ENCODE assay signal across 8 cellular contexts in genomic region chr10:114044251-114045070, GRCh38. TPM values are rescaled to one million over a fixed set of nuclear protein-coding genes. Genes with fewer than 3 reads are reported as not detected.
A peak's percentile ranks its signal among the peaks of the same experiment; 100 is the strongest.
DNase-seq lines count a peak whose midpoint lies in the region; ATAC-seq and TF ChIP-seq lines count a peak whose summit lies in the region.

No MANE protein-coding gene starts in this region.

- no peaks in the 10 kb centered on the region for H3K4me1 ChIP-seq in ACC112 (ENCODE audit: control insufficient read depth, insufficient read depth, low read length, unreplicated experiment)
- H3K4me1 ChIP-seq in colonic mucosa: no peaks in the 10 kb centered on the region

- intact Hi-C loops in colonic mucosa (cut with DNase I): no loop called here

- H3K36me3 ChIP-seq in ACC112 (ENCODE audit: insufficient read depth, low read length) (no peaks in the 10 kb centered on the region), colonic mucosa (no peaks in the 10 kb centered on the region)

- H3K27ac Mint-ChIP-seq in naive B cell: no peak overlapping the region

- peaks cover 0 to 4% (median 0%) of the 10 kb centered on the region in 7 donors for H3K9me3 Mint-ChIP-seq in naive B cell

- H3K4me3 Mint-ChIP-seq in naive B cell: peak overlapping the region; percentile 77 to 91 (median 82)

- ATAC-seq in HG03442 (IDR thresholded peaks at IDR 0.05; ENCODE audit: unreplicated experiment) (peak; percentile 6), naive B cell (ENCODE audit: low read depth in 2 of 2) (no peak), GM18870 (IDR thresholded peaks at IDR 0.05; ENCODE audit: unreplicated experiment) (no peak)

- H3K27ac ChIP-seq in ACC112 (ENCODE audit: low read depth, low read length) (no peak overlapping the region), colonic mucosa (no peak overlapping the region)

- peak overlapping the region; percentile 51 to 56 for H3K9ac ChIP-seq in colonic mucosa (ENCODE audit: low read depth in 2 of 2, low read length in 2 of 2)

- TF ChIP-seq CTCF in colonic mucosa (IDR thresholded peaks at IDR 0.05): no peak

- no peaks in the 10 kb centered on the region for H3K79me2 ChIP-seq in ACC112 (ENCODE audit: control insufficient read depth, insufficient read depth, low read length, unreplicated experiment)

- H3K9me3 ChIP-seq in colonic mucosa: no peaks in the 10 kb centered on the region

- H3K27me3 ChIP-seq in ACC112 (ENCODE audit: insufficient read depth, low read length): peaks cover 85% of the 10 kb centered on the region
- peaks cover 34% of the 10 kb centered on the region for H3K27me3 ChIP-seq in colonic mucosa

- no peaks in the 10 kb centered on the region for H3K36me3 Mint-ChIP-seq in naive B cell

- peaks cover 25 to 65% (median 60%) of the 10 kb centered on the region in 3 donors for H3K27me3 Mint-ChIP-seq in naive B cell

- peak overlapping the region; percentile 35 for H2AFZ ChIP-seq in ACC112 (ENCODE audit: low read length, unreplicated experiment)

- peak overlapping the region; percentile 52 for H3K4me3 ChIP-seq in ACC112 (ENCODE audit: low read depth, low read length)
- peak overlapping the region; percentile 33 for H3K4me3 ChIP-seq in colonic mucosa

- DNase-seq in colonic mucosa (no peak), naive B cell (no peak), NCI-H2029 (lab: John Stamatoyannopoulos, UW) (no peak)
- DNase-seq in central memory CD4-positive, alpha-beta T cell: no peak
- DNase-seq in activated CD8-positive, alpha-beta memory T cell treated with anti-CD3 and anti-CD28 coated beads for 24 hours: no peak

- peaks cover 19 to 23% (median 20%) of the 10 kb centered on the region in 3 donors for H3K4me1 Mint-ChIP-seq in naive B cell

RNA-seq across cellular contexts. Expression of gene ADRB1, which starts 0.8 kb away (rescaled TPM):
- total RNA-seq in colonic mucosa: under 1 TPM; 0.59 to 0.85 TPM
- polyA plus RNA-seq in naive B cell (ENCODE audit: low read depth in 6 of 6): under 1 TPM in 1 of 6 donors, not detected in 5; 0.66 TPM
